Comparison of ENCODE assay signal across 18 cellular contexts in genomic region chr3:183896610-183897009, GRCh38. TPM values are rescaled to one million over a fixed set of nuclear protein-coding genes. Genes with fewer than 3 reads are reported as not detected.
DNase-seq lines count a peak whose midpoint lies in the region; ATAC-seq, FAIRE-seq and TF ChIP-seq lines count a peak whose summit lies in the region.
"Had no signal": no experiment of that assay in that cellular context is flagged by ENCODE, and none has a peak within 500 bp of the region (broad histone marks: within the 10 kb centered on the region; RNA-seq: fewer than 3 reads in every experiment).

No MANE protein-coding gene starts in this region.

- H3K4me3 ChIP-seq in K562 = no peak overlapping the region
- H3K4me3 ChIP-seq: HAP-1, PC-9, SJSA1 had no signal

- no peak overlapping the region for H3K9ac ChIP-seq in K562 (ENCODE audit: insufficient read depth in 1 of 2, low read depth in 2 of 2, low read length in 2 of 2)

- H3K4me2 ChIP-seq in K562 (ENCODE audit: insufficient read depth, low read length) = no peak overlapping the region
- H3K4me2 ChIP-seq: PC-9 had no signal

- no peak overlapping the region for H3K27ac ChIP-seq in K562 (ENCODE audit: extremely low read depth, low read depth, low read length)
- H3K27ac ChIP-seq: C4-2B, PC-9, SJSA1 had no signal

- intact Hi-C loops in K562 (cut with micrococcal nuclease) (no loop called here), left colon (cut with DNase I, micrococcal nuclease) (loop anchor here in 1 of 2 donors (10.0 kb wide), 1 partner anchor 118 kb away; the partner anchor contains the start of gene ABCC5)

- TF ChIP-seq EP300 in K562 (IDR thresholded peaks at IDR 0.05; ENCODE audit: low read length) = no peak

- no peak for TF ChIP-seq RAD21 in K562 (CRISPR knock-in tag; conservative IDR thresholded peaks at IDR 0.05 in 1 of 2, IDR thresholded peaks at IDR 0.05 in 1 of 2)

- POLR2A ChIA-PET in K562 (lab: Yijun Ruan, JAX) = interaction anchor here (0.5 to 1.8 kb wide), 3 partner anchors 14 to 708 kb away, joined by 3 to 7 read pairs (median 6); no protein-coding TSS in a partner anchor

- H3K9me1 ChIP-seq in K562 (ENCODE audit: control insufficient read depth, insufficient read depth, low read length) = no peaks in the 10 kb centered on the region

- 0% methylated on average over 2 of the region's 2 CpGs for WGBS in K562 (ENCODE audit: insufficient coverage, low coverage, missing lambda C conversion rate)

- DNase-seq in AML-193 (lab: John Stamatoyannopoulos, UW) (peak; percentile 14 to 17), KBM-7 (peak; percentile 58), SKM-1 (lab: John Stamatoyannopoulos, UW; ENCODE audit: unreplicated experiment) (peak; percentile 15), K562 (ENCODE audit: extremely low read depth in 1 of 4, low spot score in 3 of 4) (no peak), GM12892 (ENCODE audit: insufficient read length) (no peak), NCI-H226 (no peak), left colon (no peak)
- DNase-seq: ACHN, DMS 273 treated with DMSO at 0.1 percent for 48 hours, DND-41, NCI-H1417 treated with DMSO at 0.1 percent for 48 hours, NCI-H1930, NCI-H526, PC-9 had no signal

- H4K20me1 ChIP-seq in K562 (replicated peaks; ENCODE audit: control insufficient read depth, insufficient read depth, low read length) = no peaks in the 10 kb centered on the region

- ATAC-seq in K562 = no peak; the same call in 2 of the 3 replicates
- ATAC-seq in left colon = no peak
- ATAC-seq in GM21381 (IDR thresholded peaks at IDR 0.05; ENCODE audit: unreplicated experiment) = no peak

- FAIRE-seq in K562 (lab: Jason Lieb, UNC) (no peak), GM12892 (lab: Jason Lieb, UNC) (no peak)

- no peak for TF ChIP-seq POLR2A in K562 (conservative IDR thresholded peaks at IDR 0.05)
- no peak for TF ChIP-seq POLR2A in GM12892 (IDR thresholded peaks at IDR 0.05; ENCODE audit: low read depth, low read length)

- no peak for TF ChIP-seq CTCF in K562 (IDR thresholded peaks at IDR 0.05 in 2 of 3, conservative IDR thresholded peaks at IDR 0.05 in 1 of 3; ENCODE audit: insufficient read depth in 2 of 3, low read depth in 1 of 3, low read length in 3 of 3)

- H3K79me2 ChIP-seq in K562 (ENCODE audit: control insufficient read depth, insufficient read depth, low read length) = no peaks in the 10 kb centered on the region

- no TSS peak for BruUV-seq in K562 (replicated peaks; lab: Mats Ljungman, UMichigan)

- H3K36me3 ChIP-seq in K562 (ENCODE audit: control insufficient read depth, insufficient read depth, low read length) = no peaks in the 10 kb centered on the region
- H3K36me3 ChIP-seq: HAP-1, SJSA1 had no signal

- H3K4me1 ChIP-seq in K562 (replicated peaks in 1 of 2; ENCODE audit: control insufficient read depth in 2 of 2, insufficient read depth in 2 of 2, low read length in 2 of 2) = 0 out of 5 replicates have a peak, but pooled peaks cover 0 to 3% of the 10 kb centered on the region in 2 experiments
- H3K4me1 ChIP-seq: HAP-1, SJSA1 had no signal

- H3K9me3 ChIP-seq in K562 (replicated peaks; ENCODE audit: control insufficient read depth, insufficient read depth, low read depth, low read length) = no peaks in the 10 kb centered on the region
- H3K9me3 ChIP-seq: HAP-1, SJSA1 had no signal

- in situ Hi-C loops in KBM-7 (cut with MboI; ENCODE audit: low pct_unique_long_range_greater_than_20kb, low sequenced_read_pairs) (loop anchor here (25.0 kb wide), 1 partner anchor 391 kb away; the partner anchor contains the start of genes ECE2 and PSMD2), K562 (cut with MboI) (loop anchor here (5.0 kb wide), 1 partner anchor 221 kb away; no protein-coding TSS in a partner anchor)

- CTCF ChIA-PET in K562 (lab: Yijun Ruan, JAX; ENCODE audit: low intra/inter-chr PET ratio) = interaction anchor here (0.6 to 2.8 kb wide), 3 partner anchors 121 to 350 kb away, joined by 3 to 17 read pairs (median 3); partner anchors contain the start of gene ABCC5

- H3K27me3 ChIP-seq in K562 (ENCODE audit: control insufficient read depth in 2 of 2, insufficient read depth in 2 of 2, low read length in 2 of 2) = peaks cover 20 to 43% of the 10 kb centered on the region in 2 experiments; a peak in 4 of 5 replicates

- H2AFZ ChIP-seq in K562 (ENCODE audit: low read depth, low read length) = no peak overlapping the region
- H2AFZ ChIP-seq: PC-9 had no signal

TF ChIP-seq in K562, 482 proteins besides CTCF, POLR2A, EP300 and RAD21:
- TF ChIP-seq KLF16 (IDR thresholded peaks at IDR 0.05) (no peak), SPI1 (IDR thresholded peaks at IDR 0.05; ENCODE audit: borderline replicate concordance, low read depth, low read length) (peak; percentile 77; the same call in 1 of the 2 replicates), MYNN (IDR thresholded peaks at IDR 0.05) (no peak), MYNN (CRISPR knock-in tag; IDR thresholded peaks at IDR 0.05) (no peak)

RNA-seq across cellular contexts. Expression of gene PARL, which starts 11.9 kb away (rescaled TPM):
- total RNA-seq in K562 (2011; cell fraction: chromatin; rRNA removed; ENCODE audit: low replicate concordance) = 24.4 and 51.3 TPM in 2 replicates
- total RNA-seq in K562 (2011; cell fraction: nucleolus; rRNA removed) = 18.3 and 23.0 TPM in 2 replicates
- 37.7 and 45.7 TPM in 2 replicates for total RNA-seq in K562 (2011; cell fraction: nucleoplasm; rRNA removed)
- total RNA-seq in K562 (2014; rRNA removed) = 61.8 and 70.6 TPM in 2 replicates
- total RNA-seq in K562 (2014; rRNA removed; fragmentation: Illumina TruSeq; extraction: Trizol) = 57.4 and 74.2 TPM in 2 replicates
- total RNA-seq in K562 (2015; rRNA removed; fragmentation: Illumina TruSeq; extraction: Trizol) = 49.8 and 56.5 TPM in 2 replicates
- 67.7 and 82.2 TPM in 2 replicates for total RNA-seq in K562 (2021)
- 56.4 and 77.6 TPM in 2 replicates for polyA plus RNA-seq in K562 (2011; rRNA removed)
- polyA plus RNA-seq in K562 (2011; cell fraction: cytosol; rRNA removed) = 36.8 and 55.5 TPM in 2 replicates
- 26.4 and 28.7 TPM in 2 replicates for polyA plus RNA-seq in K562 (2011; cell fraction: nucleus; rRNA removed)
- 48.1 and 70.5 TPM in 2 replicates for polyA plus RNA-seq in K562 (2012)
- 55.0 and 65.5 TPM in 2 replicates for polyA plus RNA-seq in K562 (2014; fragmentation: Illumina TruSeq; extraction: Trizol)
- 10 to 100 TPM; 39.5 to 43.6 TPM for polyA plus RNA-seq in K562 (2014; fragmentation: Nextera tagmentation; extraction: Ambion mirVana)
- polyA plus RNA-seq in K562 (2014; rRNA removed) = 78.0 and 82.4 TPM in 2 replicates
- polyA minus RNA-seq in K562 (2011; rRNA and poly(A)+ RNA removed) = 37.8 and 45.8 TPM in 2 replicates
- polyA minus RNA-seq in K562 (2011; cell fraction: cytosol; rRNA and poly(A)+ RNA removed) = 16.8 and 24.7 TPM in 2 replicates
- 9.6 and 14.0 TPM in 2 replicates for polyA minus RNA-seq in K562 (2011; cell fraction: nucleus; rRNA and poly(A)+ RNA removed)
- 52.9 TPM for polyA plus RNA-seq in GM12892 (2012; ENCODE audit: missing spikeins)
- total RNA-seq in left colon = 10 to 100 TPM; 60.6 to 78.0 TPM

Comparison
In these comparisons a context has a peak if more than half of its experiments do, and no peak if none do; other contexts are left out.
1. DNase-seq: peak in AML-193 (2 of 2), KBM-7 (single experiment) and SKM-1 (single experiment); none in K562 (0 of 4), GM12892 (single experiment), NCI-H226 (single experiment) and left colon (0 of 2).